ENCODE assay signal across 2 cellular contexts in genomic region chr14:99655521-99655920, GRCh38.
TF ChIP-seq lines count a peak whose summit lies in the region.

No MANE protein-coding gene starts in this region.

TF ChIP-seq in K562, 482 proteins besides CTCF, POLR2A, EP300 and RAD21 (continued from another document):
- TF ChIP-seq HMBOX1 (IDR thresholded peaks at IDR 0.05) = 0 out of 2 replicates have a peak, but pooled peaks have one; percentile 15
- TF ChIP-seq POLR2B (IDR thresholded peaks at IDR 0.05; ENCODE audit: low read depth, partially characterized antibody) = no peak
- no peak for TF ChIP-seq CGGBP1 (CRISPR knock-in tag; IDR thresholded peaks at IDR 0.05)
- no peak for TF ChIP-seq SMARCA5 (IDR thresholded peaks at IDR 0.05)

TF ChIP-seq in SK-N-SH treated with all-trans-retinoic acid at 6 μM for 48 hours, 23 proteins besides CTCF, POLR2A, EP300 and RAD21 (continued from another document):
- no peak for TF ChIP-seq CREB5 (CRISPR knock-in tag; IDR thresholded peaks at IDR 0.05; ENCODE audit: low read depth)
- no peak for TF ChIP-seq ZC3H10 (CRISPR knock-in tag; IDR thresholded peaks at IDR 0.05)
- TF ChIP-seq POU6F1 (CRISPR knock-in tag; IDR thresholded peaks at IDR 0.05; ENCODE audit: borderline replicate concordance, low read depth) = no peak
- no peak for TF ChIP-seq TCF4 (CRISPR knock-in tag; IDR thresholded peaks at IDR 0.05; ENCODE audit: borderline replicate concordance)
- TF ChIP-seq GLIS3 (CRISPR knock-in tag; IDR thresholded peaks at IDR 0.05) = no peak
- no peak for TF ChIP-seq PATZ1 (CRISPR knock-in tag; IDR thresholded peaks at IDR 0.05; ENCODE audit: borderline replicate concordance)
- no peak for TF ChIP-seq TOX (CRISPR knock-in tag; IDR thresholded peaks at IDR 0.05; ENCODE audit: borderline replicate concordance)
- TF ChIP-seq PPARA (CRISPR knock-in tag; IDR thresholded peaks at IDR 0.05; ENCODE audit: borderline replicate concordance) = no peak
- TF ChIP-seq CSRNP3 (CRISPR knock-in tag; IDR thresholded peaks at IDR 0.05) = no peak
- TF ChIP-seq TSHZ2 (CRISPR knock-in tag; IDR thresholded peaks at IDR 0.05) = no peak
- no peak for TF ChIP-seq ZNF70 (CRISPR knock-in tag; IDR thresholded peaks at IDR 0.05)
- TF ChIP-seq SNAI2 (CRISPR knock-in tag; IDR thresholded peaks at IDR 0.05) = no peak
- TF ChIP-seq ZFP3 (CRISPR knock-in tag; IDR thresholded peaks at IDR 0.05) = no peak
- TF ChIP-seq ZNF565 (CRISPR knock-in tag; conservative IDR thresholded peaks at IDR 0.05; ENCODE audit: low read depth) = no peak
- no peak for TF ChIP-seq ARNTL (CRISPR knock-in tag; IDR thresholded peaks at IDR 0.05; ENCODE audit: borderline replicate concordance, low read depth)
